28 cellular contexts compared by ENCODE assay signal in the genomic region with DNA sequence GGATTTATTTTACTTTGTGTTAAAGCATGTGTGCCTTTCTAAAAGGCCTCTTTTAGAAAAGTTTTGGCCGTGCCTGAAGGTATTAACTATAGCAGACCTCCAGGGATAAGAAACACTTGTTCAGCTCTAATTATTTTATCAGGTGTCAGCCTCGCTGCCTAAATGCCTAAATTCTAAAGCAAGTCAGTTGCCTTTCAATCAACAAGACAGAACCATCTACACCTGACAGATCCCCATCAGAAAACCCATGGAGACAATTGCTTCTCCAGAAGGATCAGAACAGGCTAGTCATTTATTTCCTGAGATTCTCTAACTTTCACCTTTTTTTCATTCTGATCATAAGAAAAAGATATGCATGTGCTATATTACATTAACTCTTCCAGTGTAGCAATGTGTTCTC.
"Had no signal": no experiment of that assay in that cellular context is flagged by ENCODE, and none has a peak within 500 bp of the region (broad histone marks: within the 10 kb centered on the region; RNA-seq: fewer than 3 reads in every experiment).

No MANE protein-coding gene starts in this region.

- H3K27ac Mint-ChIP-seq: stimulated activated effector memory CD8-positive, alpha-beta T cell treated with anti-CD3 and anti-CD28 coated beads, Interleukin-12 subunit alpha, Interleukin-12 subunit beta, amount 100 ng/mL, for 72 hours; stimulated activated memory B cell treated with anti-CD40 and anti-IgM and Interleukin-4, amounts not matched to agents 10 μg/mL and 1 μg/mL and 100 μg/mL, for 72 hours; stimulated activated naive B cell treated with anti-CD40 and anti-IgM and Interleukin-4, amounts not matched to agents 10 μg/mL and 1 μg/mL and 100 μg/mL, for 72 hours; stimulated activated naive CD8-positive, alpha-beta T cell treated with anti-CD3 and anti-CD28 coated beads, Interleukin-15, amount 100 ng/mL, for 72 hours; stimulated activated naive CD8-positive, alpha-beta T cell treated with anti-CD3 and anti-CD28 coated beads, Interleukin-15, Interleukin-2, amounts not matched to agents 100 ng/mL and 50 ng/mL, for 24 hours; type B pancreatic cell had no signal

- DNase-seq: stimulated activated CD4-positive, alpha-beta T cell treated with anti-CD3 and anti-CD28 coated beads, Interleukin-2, amount 100 ng/mL, for 48 hours; stimulated activated CD4-positive, alpha-beta T cell treated with anti-CD3 and anti-CD28 coated beads, Interleukin-4, amount 100 ng/mL, for 1 hour; stimulated activated CD4-positive, alpha-beta T cell treated with anti-CD3 and anti-CD28 coated beads, Interleukin-4, amount 100 ng/mL, for 24 hours; stimulated activated CD4-positive, alpha-beta T cell treated with anti-CD3 and anti-CD28 coated beads, Interleukin-4, amount 100 ng/mL, for 4 hours; stimulated activated CD8-positive, alpha-beta memory T cell treated with anti-CD3 and anti-CD28 coated beads, Interleukin-4, amount 100 ng/mL, for 48 hours; stimulated activated naive B cell treated with anti-CD40 and anti-IgM and Interleukin-4, amounts not matched to agents 10 μg/mL and 1 μg/mL and 100 μg/mL, for 72 hours; stimulated activated naive CD4-positive, alpha-beta T cell; stimulated activated naive CD4-positive, alpha-beta T cell treated with Interleukin-2 at 50 U/mL for 16 hours; stimulated activated naive CD8-positive, alpha-beta T cell treated with anti-CD3 and anti-CD28 coated beads, Interleukin-15, amount 100 ng/mL, for 72 hours; stimulated activated naive CD8-positive, alpha-beta T cell treated with anti-CD3 and anti-CD28 coated beads, Interleukin-15, Interleukin-2, amounts not matched to agents 100 U/mL and 50 U/mL, for 24 hours; stomach; substantia nigra; testis; thyroid gland; tibial artery; transverse colon; trophoblast cell; upper lobe of left lung; upper lobe of right lung; uterus had no signal

- H3K4me1 Mint-ChIP-seq: stimulated activated effector memory CD8-positive, alpha-beta T cell treated with anti-CD3 and anti-CD28 coated beads, Interleukin-12 subunit alpha, Interleukin-12 subunit beta, amount 100 ng/mL, for 72 hours; stimulated activated memory B cell treated with anti-CD40 and anti-IgM and Interleukin-4, amounts not matched to agents 10 μg/mL and 1 μg/mL and 100 μg/mL, for 72 hours; stimulated activated naive B cell treated with anti-CD40 and anti-IgM and Interleukin-4, amounts not matched to agents 10 μg/mL and 1 μg/mL and 100 μg/mL, for 72 hours; stimulated activated naive CD8-positive, alpha-beta T cell treated with anti-CD3 and anti-CD28 coated beads, Interleukin-15, amount 100 ng/mL, for 72 hours had no signal

- H3K9me3 ChIP-seq: stomach, suprapubic skin, testis, thoracic aorta, thyroid gland, tibial artery, tibial nerve, transverse colon, upper lobe of left lung, upper lobe of right lung, uterus, vagina had no signal

- H3K9me3 Mint-ChIP-seq: stimulated activated naive CD8-positive, alpha-beta T cell treated with anti-CD3 and anti-CD28 coated beads, Interleukin-15, Interleukin-2, amounts not matched to agents 100 ng/mL and 50 ng/mL, for 24 hours; type B pancreatic cell had no signal

- H3K27ac ChIP-seq: stomach, suprapubic skin, testis, thoracic aorta, thyroid gland, tibial artery, tibial nerve, transverse colon, upper lobe of left lung, upper lobe of right lung, uterus, vagina had no signal

- H3K27me3 Mint-ChIP-seq: stimulated activated memory B cell treated with anti-CD40 and anti-IgM and Interleukin-4, amounts not matched to agents 10 μg/mL and 1 μg/mL and 100 μg/mL, for 72 hours; stimulated activated naive B cell treated with anti-CD40 and anti-IgM and Interleukin-4, amounts not matched to agents 10 μg/mL and 1 μg/mL and 100 μg/mL, for 72 hours; stimulated activated naive CD8-positive, alpha-beta T cell treated with anti-CD3 and anti-CD28 coated beads, Interleukin-15, amount 100 ng/mL, for 72 hours; stimulated activated naive CD8-positive, alpha-beta T cell treated with anti-CD3 and anti-CD28 coated beads, Interleukin-15, Interleukin-2, amounts not matched to agents 100 ng/mL and 50 ng/mL, for 24 hours had no signal

- H3K4me1 ChIP-seq: stomach, suprapubic skin, testis, thyroid gland, tibial artery, tibial nerve, transverse colon, upper lobe of left lung, upper lobe of right lung, uterus, vagina had no signal

- H3K4me3 Mint-ChIP-seq: stimulated activated effector memory CD8-positive, alpha-beta T cell treated with anti-CD3 and anti-CD28 coated beads, Interleukin-12 subunit alpha, Interleukin-12 subunit beta, amount 100 ng/mL, for 72 hours; stimulated activated memory B cell treated with anti-CD40 and anti-IgM and Interleukin-4, amounts not matched to agents 10 μg/mL and 1 μg/mL and 100 μg/mL, for 72 hours; stimulated activated naive B cell treated with anti-CD40 and anti-IgM and Interleukin-4, amounts not matched to agents 10 μg/mL and 1 μg/mL and 100 μg/mL, for 72 hours; stimulated activated naive CD8-positive, alpha-beta T cell treated with anti-CD3 and anti-CD28 coated beads, Interleukin-15, amount 100 ng/mL, for 72 hours; stimulated activated naive CD8-positive, alpha-beta T cell treated with anti-CD3 and anti-CD28 coated beads, Interleukin-15, Interleukin-2, amounts not matched to agents 100 ng/mL and 50 ng/mL, for 24 hours; type B pancreatic cell had no signal

- ATAC-seq: stimulated activated effector memory CD8-positive, alpha-beta T cell treated with anti-CD3 and anti-CD28 coated beads, Interleukin-12 subunit alpha, Interleukin-12 subunit beta, amount 100 ng/mL, for 72 hours; stimulated activated memory B cell treated with anti-CD40 and anti-IgM and Interleukin-4, amounts not matched to agents 10 μg/mL and 1 μg/mL and 100 μg/mL, for 72 hours; stimulated activated naive B cell treated with anti-CD40 and anti-IgM and Interleukin-4, amounts not matched to agents 10 μg/mL and 1 μg/mL and 100 μg/mL, for 72 hours; stimulated activated naive CD8-positive, alpha-beta T cell treated with anti-CD3 and anti-CD28 coated beads, Interleukin-15, amount 100 ng/mL, for 72 hours; stimulated activated naive CD8-positive, alpha-beta T cell treated with anti-CD3 and anti-CD28 coated beads, Interleukin-15, Interleukin-2, amounts not matched to agents 100 U/mL and 50 U/mL, for 24 hours; upper lobe of right lung had no signal

- H3K36me3 ChIP-seq: stomach, suprapubic skin, thoracic aorta, thyroid gland, tibial artery, tibial nerve, transverse colon, upper lobe of left lung, upper lobe of right lung, uterus, vagina had no signal

- H3K4me3 ChIP-seq: stomach, suprapubic skin, testis, thoracic aorta, thyroid gland, tibial artery, tibial nerve, transverse colon, upper lobe of left lung, upper lobe of right lung, uterus, vagina had no signal

- H3K36me3 Mint-ChIP-seq: stimulated activated effector memory CD8-positive, alpha-beta T cell treated with anti-CD3 and anti-CD28 coated beads, Interleukin-12 subunit alpha, Interleukin-12 subunit beta, amount 100 ng/mL, for 72 hours; stimulated activated memory B cell treated with anti-CD40 and anti-IgM and Interleukin-4, amounts not matched to agents 10 μg/mL and 1 μg/mL and 100 μg/mL, for 72 hours; stimulated activated naive B cell treated with anti-CD40 and anti-IgM and Interleukin-4, amounts not matched to agents 10 μg/mL and 1 μg/mL and 100 μg/mL, for 72 hours; type B pancreatic cell had no signal

- H3K27me3 ChIP-seq: stomach, suprapubic skin, testis, thyroid gland, tibial artery, tibial nerve, transverse colon, upper lobe of left lung, upper lobe of right lung, uterus, vagina had no signal
